8 cellular contexts compared by ENCODE assay signal in the genomic region with DNA sequence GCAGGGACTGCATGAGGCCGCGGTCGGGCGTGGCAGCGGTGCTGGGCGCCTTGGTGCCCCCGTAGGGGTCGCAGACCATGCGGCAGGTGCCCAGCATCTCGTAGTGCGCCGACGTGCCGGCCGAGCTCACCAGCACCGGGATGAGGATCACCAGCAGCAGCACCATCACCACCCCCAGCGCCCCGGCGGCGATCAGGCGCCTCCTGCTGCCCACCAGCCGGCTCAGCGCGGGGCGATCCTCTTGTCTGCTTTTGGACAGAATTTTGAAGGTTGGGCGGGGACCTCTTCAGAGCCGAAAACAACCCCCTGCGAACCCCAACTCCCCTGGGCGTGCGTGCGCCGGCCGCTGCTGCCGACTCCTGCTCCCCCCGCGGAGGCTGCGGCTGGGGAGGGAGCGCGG.
DNase-seq lines count a peak whose midpoint lies in the region; ATAC-seq and TF ChIP-seq lines count a peak whose summit lies in the region.

No MANE protein-coding gene starts in this region.

- TF ChIP-seq CTCF in GM10266 (IDR thresholded peaks at IDR 0.05; ENCODE audit: control insufficient read depth, insufficient read depth, low read depth, missing control alignments) (peak; percentile 54), astrocyte of the cerebellum (IDR thresholded peaks at IDR 0.05; ENCODE audit: low read depth, low read length, missing control alignments) (peak; percentile 26)

- peak; percentile 55 for ATAC-seq in GM21619 (IDR thresholded peaks at IDR 0.05; ENCODE audit: unreplicated experiment)

- peak overlapping the region; percentile 30 for H3K4me3 ChIP-seq in astrocyte of the cerebellum (ENCODE audit: low read depth, low read length)

- peak; percentile 83 for DNase-seq in GM10266 (ENCODE audit: extremely low spot score)
- DNase-seq in NCI-H2227 treated with DMSO at 0.1 percent for 48 hours (lab: John Stamatoyannopoulos, UW): peak; percentile 14
- no peak for DNase-seq in astrocyte of the cerebellum (ENCODE audit: low read depth)
- peak; percentile 70 for DNase-seq in islet precursor cell
- DNase-seq in stimulated activated CD8-positive, alpha-beta memory T cell treated with anti-CD3 and anti-CD28 coated beads, Interleukin-4, amount 100 ng/mL, for 48 hours: peak; percentile 66
- DNase-seq in UCSD-AML1 (lab: John Stamatoyannopoulos, UW; ENCODE audit: unreplicated experiment): no peak
- no peak for DNase-seq in effector CD8-positive, alpha-beta T cell (lab: John Stamatoyannopoulos, UW)

- in situ Hi-C loops in astrocyte of the cerebellum (cut with HindIII; ENCODE audit: low sequenced_read_pairs): no loop called here

Comparison
In these comparisons a context has a peak if more than half of its experiments do, and no peak if none do; other contexts are left out.
1. DNase-seq: peak in GM10266 (single experiment), NCI-H2227 treated with DMSO at 0.1 percent for 48 hours (single experiment), islet precursor cell (single experiment) and stimulated activated CD8-positive, alpha-beta memory T cell treated with anti-CD3 and anti-CD28 coated beads, Interleukin-4, amount 100 ng/mL, for 48 hours (single experiment); none in astrocyte of the cerebellum (single experiment), UCSD-AML1 (single experiment) and effector CD8-positive, alpha-beta T cell (single experiment).